23 cellular contexts compared by ENCODE assay signal in genomic region chr12:14547571-14547970, GRCh38. TPM values are rescaled to one million over a fixed set of nuclear protein-coding genes. Genes with fewer than 3 reads are reported as not detected.
DNase-seq lines count a peak whose midpoint lies in the region; ATAC-seq and TF ChIP-seq lines count a peak whose summit lies in the region.
"Had no signal": no experiment of that assay in that cellular context is flagged by ENCODE, and none has a peak within 500 bp of the region (broad histone marks: within the 10 kb centered on the region; RNA-seq: fewer than 3 reads in every experiment).

No MANE protein-coding gene starts in this region.

- H3K4me3 Mint-ChIP-seq in activated naive CD8-positive, alpha-beta T cell treated with anti-CD3 and anti-CD28 coated beads for 36 hours, result no peak overlapping the region
- H3K4me3 Mint-ChIP-seq in activated CD4-positive, alpha-beta memory T cell treated with anti-CD3 and anti-CD28 coated beads for 36 hours, result no peak overlapping the region
- H3K4me3 Mint-ChIP-seq: CD14-positive monocyte; CD4-positive, alpha-beta T cell; CD8-positive, alpha-beta memory T cell; HFFc6 had no signal

- H3K27me3 ChIP-seq in neutrophil, result no peaks in the 10 kb centered on the region
- H3K27me3 ChIP-seq: BE2C; BLaER1 treated with 17β-estradiol and CSF1 and Interleukin-3, amounts not matched to agents 10 nM and 100 nM had no signal

- POLR2A ChIA-PET in activated CD4-positive, alpha-beta memory T cell treated with anti-CD3 and anti-CD28 coated beads for 36 hours (lab: Charles Lee), result no interaction called here

- no peak overlapping the region for H3K27ac Mint-ChIP-seq in activated naive CD8-positive, alpha-beta T cell treated with anti-CD3 and anti-CD28 coated beads for 36 hours
- H3K27ac Mint-ChIP-seq in activated CD4-positive, alpha-beta memory T cell treated with anti-CD3 and anti-CD28 coated beads for 36 hours, result no peak overlapping the region
- H3K27ac Mint-ChIP-seq: CD4-positive, alpha-beta T cell; CD8-positive, alpha-beta memory T cell; HFFc6 had no signal

- no peak overlapping the region for H3K4me3 ChIP-seq in neutrophil (ENCODE audit: low read depth in 1 of 2, low read length in 1 of 2)
- H3K4me3 ChIP-seq: A549; BLaER1 treated with 17β-estradiol and CSF1 and Interleukin-3, amounts not matched to agents 10 nM and 100 nM; GM12878; HAP-1 had no signal

- H3K4me1 ChIP-seq in neutrophil (ENCODE audit: control insufficient read depth in 1 of 2, insufficient read depth in 1 of 2, low read depth in 1 of 2, low read length in 1 of 2), result peaks cover 2 to 6% of the 10 kb centered on the region in 2 experiments
- H3K4me1 ChIP-seq: A549; BE2C; BLaER1 treated with 17β-estradiol and CSF1 and Interleukin-3, amounts not matched to agents 10 nM and 100 nM; HAP-1 had no signal

- peaks cover 39% of the 10 kb centered on the region for H3K36me3 ChIP-seq in neutrophil
- H3K36me3 ChIP-seq: BE2C; BLaER1 treated with 17β-estradiol and CSF1 and Interleukin-3, amounts not matched to agents 10 nM and 100 nM; HAP-1 had no signal

- intact Hi-C loops in activated CD4-positive, alpha-beta memory T cell treated with anti-CD3 and anti-CD28 coated beads for 36 hours (cut with micrococcal nuclease), result no loop called here

- H3K36me3 Mint-ChIP-seq in activated naive CD8-positive, alpha-beta T cell treated with anti-CD3 and anti-CD28 coated beads for 36 hours, result no peaks in the 10 kb centered on the region
- no peaks in the 10 kb centered on the region for H3K36me3 Mint-ChIP-seq in activated CD4-positive, alpha-beta memory T cell treated with anti-CD3 and anti-CD28 coated beads for 36 hours
- H3K36me3 Mint-ChIP-seq: CD8-positive, alpha-beta memory T cell had no signal

- CTCF ChIA-PET in activated CD4-positive, alpha-beta memory T cell treated with anti-CD3 and anti-CD28 coated beads for 36 hours (lab: Charles Lee), result no interaction called here

- H3K9me3 Mint-ChIP-seq in activated naive CD8-positive, alpha-beta T cell treated with anti-CD3 and anti-CD28 coated beads for 36 hours, result peaks cover 2% of the 10 kb centered on the region
- no peaks in the 10 kb centered on the region for H3K9me3 Mint-ChIP-seq in activated CD4-positive, alpha-beta memory T cell treated with anti-CD3 and anti-CD28 coated beads for 36 hours
- H3K9me3 Mint-ChIP-seq: CD4-positive, alpha-beta T cell; CD8-positive, alpha-beta memory T cell had no signal

- no peaks in the 10 kb centered on the region for H3K9me3 ChIP-seq in neutrophil
- H3K9me3 ChIP-seq: BE2C, HAP-1 had no signal

- DNase-seq in caudate nucleus (lab: John Stamatoyannopoulos, UW), result peak in 12 of 61 donors; percentile 5 to 60 (median 18)
- DNase-seq in superior temporal gyrus (ENCODE audit: extremely low spot score), result peak; percentile 44
- DNase-seq in activated naive CD8-positive, alpha-beta T cell treated with anti-CD3 and anti-CD28 coated beads for 36 hours, result no peak
- no peak for DNase-seq in activated CD4-positive, alpha-beta memory T cell treated with anti-CD3 and anti-CD28 coated beads for 36 hours
- DNase-seq: 8988T; ACHN; AML-193; BE2C; CD4-positive, alpha-beta T cell; CD8-positive, alpha-beta memory T cell; DMS 273 treated with DMSO at 0.1 percent for 48 hours; DMS79; EL; GDM1; GOT3; HFFc6 had no signal

- H3K4me1 Mint-ChIP-seq in activated naive CD8-positive, alpha-beta T cell treated with anti-CD3 and anti-CD28 coated beads for 36 hours, result no peaks in the 10 kb centered on the region
- H3K4me1 Mint-ChIP-seq in activated CD4-positive, alpha-beta memory T cell treated with anti-CD3 and anti-CD28 coated beads for 36 hours (ENCODE audit: low read depth), result no peaks in the 10 kb centered on the region
- H3K4me1 Mint-ChIP-seq: CD8-positive, alpha-beta memory T cell had no signal

- no peak for TF ChIP-seq CTCF in neutrophil (IDR thresholded peaks at IDR 0.05)

- peaks cover 9% of the 10 kb centered on the region for H3K27me3 Mint-ChIP-seq in activated naive CD8-positive, alpha-beta T cell treated with anti-CD3 and anti-CD28 coated beads for 36 hours
- peaks cover 6% of the 10 kb centered on the region for H3K27me3 Mint-ChIP-seq in activated CD4-positive, alpha-beta memory T cell treated with anti-CD3 and anti-CD28 coated beads for 36 hours

- no peak for ATAC-seq in GM21360 (IDR thresholded peaks at IDR 0.05; ENCODE audit: unreplicated experiment)
- ATAC-seq: A549, GM12878 had no signal

- H3K27ac ChIP-seq in caudate nucleus (ENCODE audit: low read depth, low read length) (peak overlapping the region; percentile 71), neutrophil (peak overlapping the region; percentile 70)
- H3K27ac ChIP-seq: A549; BLaER1 treated with 17β-estradiol and CSF1 and Interleukin-3, amounts not matched to agents 10 nM and 100 nM had no signal

RNA-seq across cellular contexts. Expression of gene PLBD1, which starts 20.1 kb away (rescaled TPM):
- total RNA-seq in activated naive CD8-positive, alpha-beta T cell treated with anti-CD3 and anti-CD28 coated beads for 36 hours, result under 1 TPM in 1 of 2 experiments, not detected in 1; 0.32 TPM
- not detected for total RNA-seq in activated CD4-positive, alpha-beta memory T cell treated with anti-CD3 and anti-CD28 coated beads for 36 hours
- total RNA-seq: HFFc6 had no signal
